14 cellular contexts compared by ENCODE assay signal in the genomic region with DNA sequence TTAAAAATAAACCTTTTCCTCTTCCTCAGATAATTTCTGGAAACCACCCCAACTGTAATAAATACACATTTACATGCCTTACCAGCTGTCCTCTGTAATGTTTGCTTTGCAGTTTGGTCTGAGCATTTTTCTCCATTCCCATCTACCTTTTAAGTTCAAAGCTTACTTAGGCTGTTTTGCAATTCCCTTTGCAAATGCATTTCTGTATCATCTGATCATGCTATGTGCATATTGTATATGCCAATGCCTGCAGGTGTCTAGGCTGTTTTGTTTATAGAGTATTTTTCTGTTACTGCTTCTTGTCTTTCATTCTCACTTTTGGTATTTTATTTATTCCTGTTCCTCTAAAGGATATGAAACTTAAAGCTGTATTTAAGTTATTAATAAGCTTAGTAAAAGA.
DNase-seq lines count a peak whose midpoint lies in the region; ATAC-seq, FAIRE-seq and TF ChIP-seq lines count a peak whose summit lies in the region.
"Had no signal": no experiment of that assay in that cellular context is flagged by ENCODE, and none has a peak within 500 bp of the region (broad histone marks: within the 10 kb centered on the region; RNA-seq: fewer than 3 reads in every experiment).

No MANE protein-coding gene starts in this region.

- no peaks in the 10 kb centered on the region for H3K9me3 ChIP-seq in colonic mucosa
- H3K9me3 ChIP-seq: pancreas, SJSA1, thyroid gland had no signal

- DNase-seq in colonic mucosa: no peak
- DNase-seq in NOMO-1 treated with dmso at 0.1 percent for 144 hours (lab: John Stamatoyannopoulos, UW; ENCODE audit: unreplicated experiment): no peak
- DNase-seq in DMS79 treated with DMSO at 0.1 percent for 48 hours (lab: John Stamatoyannopoulos, UW): no peak
- DNase-seq in urothelium cell line (ENCODE audit: low spot score): no peak
- DNase-seq in KG1 (lab: John Stamatoyannopoulos, UW): no peak
- DNase-seq: activated gamma-delta T cell treated with Interleukin-2 at 50 U/mL for 16 hours; DMS79; pancreas; stimulated activated CD4-positive, alpha-beta T cell treated with anti-CD3 and anti-CD28 coated beads, Interleukin-4, amount 100 ng/mL, for 4 hours; thyroid gland had no signal

- no peak for FAIRE-seq in urothelium cell line (lab: Jason Lieb, UNC)
- FAIRE-seq: pancreas had no signal

- no peaks in the 10 kb centered on the region for H3K36me3 ChIP-seq in colonic mucosa
- H3K36me3 ChIP-seq: pancreas, SJSA1, thyroid gland had no signal

- H3K27me3 ChIP-seq in colonic mucosa: no peaks in the 10 kb centered on the region
- H3K27me3 ChIP-seq: pancreas, SJSA1, thyroid gland had no signal

- H3K4me3 ChIP-seq in colonic mucosa: no peak overlapping the region
- H3K4me3 ChIP-seq: pancreas, SJSA1, thyroid gland had no signal

- ATAC-seq in GM18502 (IDR thresholded peaks at IDR 0.05; ENCODE audit: poor library complexity, unreplicated experiment) (peak; percentile 57), GM21423 (IDR thresholded peaks at IDR 0.05; ENCODE audit: unreplicated experiment) (peak; percentile 49), HG03097 (IDR thresholded peaks at IDR 0.05; ENCODE audit: low FRiP score, unreplicated experiment) (peak; percentile 42)

- H3K9ac ChIP-seq in colonic mucosa (ENCODE audit: low read depth in 2 of 2, low read length in 2 of 2): peak overlapping the region in 1 of 2 donors; percentile 43

- no peak for TF ChIP-seq CTCF in colonic mucosa (IDR thresholded peaks at IDR 0.05)

- H3K27ac ChIP-seq in colonic mucosa: peak overlapping the region; percentile 13
- H3K27ac ChIP-seq: pancreas, SJSA1, thyroid gland had no signal

- H3K4me1 ChIP-seq in colonic mucosa: no peaks in the 10 kb centered on the region
- H3K4me1 ChIP-seq: SJSA1 had no signal

- intact Hi-C loops in colonic mucosa (cut with DNase I): no loop called here
